Comparison of ENCODE assay signal across 26 cellular contexts in the genomic region with DNA sequence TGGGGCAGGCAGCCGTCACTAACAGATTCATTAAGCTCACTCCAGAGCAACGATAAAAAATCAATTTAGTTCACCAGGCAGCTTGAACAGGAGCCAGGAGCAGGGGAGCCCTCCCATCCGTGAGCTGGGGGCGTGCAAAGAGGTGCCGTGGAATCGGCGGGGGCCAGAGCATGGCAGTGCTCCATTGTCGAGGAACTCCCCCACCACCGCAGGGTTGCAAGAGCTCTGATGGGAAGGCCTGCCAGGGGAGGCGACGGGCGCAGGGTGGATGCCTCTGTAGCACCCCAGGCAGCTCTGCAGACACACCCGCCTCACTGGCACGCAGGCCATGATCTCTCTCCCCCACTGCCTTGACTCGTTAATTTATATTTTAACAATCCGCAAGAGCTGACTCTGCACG.
"Had no signal": no experiment of that assay in that cellular context is flagged by ENCODE, and none has a peak within 500 bp of the region (broad histone marks: within the 10 kb centered on the region; RNA-seq: fewer than 3 reads in every experiment).

No MANE protein-coding gene starts in this region.

- H3K9me3 Mint-ChIP-seq: endodermal cell; nephron progenitor cell; stimulated activated naive CD8-positive, alpha-beta T cell treated with anti-CD3 and anti-CD28 coated beads, Interleukin-15, Interleukin-2, amounts not matched to agents 100 ng/mL and 50 ng/mL, for 24 hours had no signal

- H2AFZ ChIP-seq: hepatocyte had no signal

- H3K36me3 Mint-ChIP-seq: naive B cell; stimulated activated memory B cell treated with anti-CD40 and anti-IgM and Interleukin-4, amounts not matched to agents 10 μg/mL and 1 μg/mL and 100 μg/mL, for 72 hours had no signal

- H3K36me3 ChIP-seq: neutrophil, pancreas, spleen, tibial artery, upper lobe of left lung, vagina had no signal

- H3K9me3 ChIP-seq: neutrophil, pancreas, tibial artery, upper lobe of left lung, vagina had no signal

- ATAC-seq: foreskin keratinocyte; left ventricle myocardium superior; pancreas; sciatic nerve; stimulated activated memory B cell treated with anti-CD40 and anti-IgM and Interleukin-4, amounts not matched to agents 10 μg/mL and 1 μg/mL and 100 μg/mL, for 72 hours had no signal

- DNase-seq: effector CD4-positive, alpha-beta T cell; endodermal cell; erythroblast; foreskin keratinocyte; kidney; left cardiac atrium; left ventricle myocardium superior; mesendoderm; naive B cell; nephron progenitor cell; pancreas; spleen; stimulated activated CD4-positive, alpha-beta T cell treated with anti-CD3 and anti-CD28 coated beads, Interleukin-15, amount 100 ng/mL, for 24 hours; stimulated activated CD4-positive, alpha-beta T cell treated with anti-CD3 and anti-CD28 coated beads, Interleukin-1b, Interleukin-23, amount 100 ng/mL, for 48 hours; stimulated activated CD4-positive, alpha-beta T cell treated with anti-CD3 and anti-CD28 coated beads, Interleukin-4, amount 100 ng/mL, for 24 hours; tibial artery had no signal

- H3K27ac ChIP-seq: coronary artery, foreskin keratinocyte, hepatocyte, neutrophil, pancreas, spleen, tibial artery, upper lobe of left lung, vagina had no signal

- H3K27ac Mint-ChIP-seq: endodermal cell; naive B cell; nephron progenitor cell; progenitor cell of endocrine pancreas; stimulated activated memory B cell treated with anti-CD40 and anti-IgM and Interleukin-4, amounts not matched to agents 10 μg/mL and 1 μg/mL and 100 μg/mL, for 72 hours; stimulated activated naive CD8-positive, alpha-beta T cell treated with anti-CD3 and anti-CD28 coated beads, Interleukin-15, Interleukin-2, amounts not matched to agents 100 ng/mL and 50 ng/mL, for 24 hours had no signal

- H3K4me2 ChIP-seq: hepatocyte had no signal

- H3K4me1 Mint-ChIP-seq: naive B cell; nephron progenitor cell; stimulated activated memory B cell treated with anti-CD40 and anti-IgM and Interleukin-4, amounts not matched to agents 10 μg/mL and 1 μg/mL and 100 μg/mL, for 72 hours had no signal

- H3K4me1 ChIP-seq: foreskin keratinocyte, pancreas, spleen, upper lobe of left lung had no signal

- H3K27me3 ChIP-seq: pancreas, tibial artery, upper lobe of left lung, vagina had no signal

- H3K4me3 Mint-ChIP-seq: endodermal cell; naive B cell; nephron progenitor cell; stimulated activated memory B cell treated with anti-CD40 and anti-IgM and Interleukin-4, amounts not matched to agents 10 μg/mL and 1 μg/mL and 100 μg/mL, for 72 hours; stimulated activated naive CD8-positive, alpha-beta T cell treated with anti-CD3 and anti-CD28 coated beads, Interleukin-15, Interleukin-2, amounts not matched to agents 100 ng/mL and 50 ng/mL, for 24 hours had no signal

- H3K4me3 ChIP-seq: coronary artery, hepatocyte, lung, pancreas, spleen, tibial artery, upper lobe of left lung, vagina had no signal
